ENCODE assay signal across 21 cellular contexts in the genomic region with DNA sequence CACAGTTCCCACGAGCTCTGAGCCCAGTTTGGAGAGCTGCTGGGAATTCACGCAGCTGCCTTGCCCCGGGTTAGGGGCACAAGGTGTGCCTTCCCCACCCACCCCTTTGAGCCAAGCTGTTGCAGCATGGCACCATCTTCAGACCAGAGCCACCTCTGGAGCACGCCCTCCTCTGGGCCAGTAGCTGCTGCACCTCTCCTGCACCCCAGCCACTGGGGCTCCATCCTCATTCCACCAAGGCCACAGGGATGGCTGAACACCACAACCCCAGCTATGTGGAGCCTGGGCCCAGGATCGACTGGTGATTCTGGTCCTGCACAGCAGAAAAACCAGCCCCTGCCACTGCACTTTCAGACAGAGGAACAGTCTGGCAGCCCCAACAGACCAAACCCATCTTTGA. TPM values are rescaled to one million over a fixed set of nuclear protein-coding genes. Genes with fewer than 3 reads are reported as not detected.
A peak's percentile ranks its signal among the peaks of the same experiment; 100 is the strongest.
DNase-seq lines count a peak whose midpoint lies in the region; ATAC-seq, FAIRE-seq and TF ChIP-seq lines count a peak whose summit lies in the region.
"Had no signal": no experiment of that assay in that cellular context is flagged by ENCODE, and none has a peak within 500 bp of the region (broad histone marks: within the 10 kb centered on the region; RNA-seq: fewer than 3 reads in every experiment).

No MANE protein-coding gene starts in this region.

- H4K20me1 ChIP-seq in IMR-90 (ENCODE audit: insufficient read depth, low read length) (no peaks in the 10 kb centered on the region), MM.1S (ENCODE audit: insufficient read depth, low read length) (no peaks in the 10 kb centered on the region)

- intact Hi-C loops in IMR-90 (cut with micrococcal nuclease) (no loop called here), posterior vena cava (cut with DNase I) (no loop called here)

- WGBS in A549 (ENCODE audit: missing lambda C conversion rate) = 91% methylated on average over 5 of the region's 5 CpGs
- 81% methylated on average over 2 of the region's 5 CpGs; no CpG with 5 or more reads in 1 of the 2 experiments for WGBS in IMR-90 (ENCODE audit: extremely low coverage in 2 of 2, insufficient read length in 1 of 2), 2 experiments

- TF ChIP-seq EP300 in A549 (IDR thresholded peaks at IDR 0.05) = no peak

- H2AK5ac ChIP-seq in IMR-90 (ENCODE audit: low read depth, low read length) = no peak overlapping the region

- no peaks in the 10 kb centered on the region for H3K9me3 ChIP-seq in A549
- H3K9me3 ChIP-seq in IMR-90 (ENCODE audit: control insufficient read depth, insufficient read depth, low read length) = no peaks in the 10 kb centered on the region
- no peaks in the 10 kb centered on the region for H3K9me3 ChIP-seq in MM.1S (replicated peaks; ENCODE audit: insufficient read depth, low read length)
- H3K9me3 ChIP-seq: BLaER1 treated with 17β-estradiol and CSF1 and Interleukin-3, amounts not matched to agents 10 nM and 100 nM; Caco-2 had no signal

- in situ Hi-C loops in IMR-90 (cut with MboI; ENCODE audit: low sequenced_read_pairs) = no loop called here

- TF ChIP-seq CTCF in A549 (IDR thresholded peaks at IDR 0.05) = no peak
- TF ChIP-seq CTCF in IMR-90 (conservative IDR thresholded peaks at IDR 0.05; ENCODE audit: low read depth, low read length) = no peak
- TF ChIP-seq CTCF in coronary artery (IDR thresholded peaks at IDR 0.05) = no peak
- no peak for TF ChIP-seq CTCF in MM.1S (IDR thresholded peaks at IDR 0.05; ENCODE audit: low read length)

- H2AFZ ChIP-seq in IMR-90 (replicated peaks; ENCODE audit: low read length, poor library complexity) = no peak overlapping the region
- H2AFZ ChIP-seq in MM.1S (ENCODE audit: low read length) = no peak overlapping the region

- no peaks in the 10 kb centered on the region for H3K4me1 ChIP-seq in A549
- no peaks in the 10 kb centered on the region for H3K4me1 ChIP-seq in IMR-90 (ENCODE audit: control insufficient read depth, insufficient read depth, low read length)
- H3K4me1 ChIP-seq in MM.1S (ENCODE audit: low read length) = no peaks in the 10 kb centered on the region
- H3K4me1 ChIP-seq: Caco-2 had no signal

- dilution Hi-C loops in IMR-90 (cut with HindIII; ENCODE audit: low sequenced_read_pairs, unreplicated experiment) = no loop called here

- no peaks in the 10 kb centered on the region; the same call in 1 of the 2 replicates for H3K9me1 ChIP-seq in IMR-90 (ENCODE audit: insufficient read depth, low read length)

- H3K56ac ChIP-seq in IMR-90 (ENCODE audit: extremely low read depth, insufficient read depth, low read length) = no peak overlapping the region

- peak overlapping the region; percentile 61 for H2AK9ac ChIP-seq in IMR-90 (replicated peaks; ENCODE audit: low read depth, low read length, poor library complexity)

- H3K36me3 ChIP-seq in IMR-90 (ENCODE audit: control insufficient read depth, insufficient read depth, low read length) = peaks cover 34% of the 10 kb centered on the region
- H3K36me3 ChIP-seq in MM.1S (replicated peaks; ENCODE audit: insufficient read depth, low read length) = no peaks in the 10 kb centered on the region; the same call in none of the 2 replicates

- no peak overlapping the region for H2BK5ac ChIP-seq in IMR-90 (ENCODE audit: low read depth, low read length, poor library complexity, severe bottlenecking)

- no peaks in the 10 kb centered on the region for H3K27me3 ChIP-seq in IMR-90 (ENCODE audit: control insufficient read depth, insufficient read depth, low read length)
- H3K27me3 ChIP-seq in MM.1S (replicated peaks; ENCODE audit: insufficient read depth, low read length) = no peaks in the 10 kb centered on the region
- H3K27me3 ChIP-seq: BLaER1 treated with 17β-estradiol and CSF1 and Interleukin-3, amounts not matched to agents 10 nM and 100 nM had no signal

- no peak overlapping the region for H2BK20ac ChIP-seq in IMR-90 (ENCODE audit: low read depth, low read length)

- H3K9me2 ChIP-seq in MM.1S (replicated peaks; ENCODE audit: insufficient read depth, low read length) = no peaks in the 10 kb centered on the region

- no peak overlapping the region for H3K14ac ChIP-seq in IMR-90 (replicated peaks; ENCODE audit: low read depth, low read length)

- no peak overlapping the region for H3K23ac ChIP-seq in IMR-90 (ENCODE audit: low read depth, low read length)

- H3K27ac ChIP-seq in A549 (no peak overlapping the region), IMR-90 (ENCODE audit: insufficient read depth, low read length) (no peak overlapping the region), coronary artery (no peak overlapping the region), MM.1S (ENCODE audit: low read length) (no peak overlapping the region)
- H3K27ac ChIP-seq: BLaER1 treated with 17β-estradiol and CSF1 and Interleukin-3, amounts not matched to agents 10 nM and 100 nM; C4-2B had no signal

- H4K91ac ChIP-seq in IMR-90 (ENCODE audit: insufficient read depth, low read depth, low read length) = no peak overlapping the region

- no peak overlapping the region for H4K8ac ChIP-seq in IMR-90 (ENCODE audit: low read depth in 2 of 2, low read length in 2 of 2)

- H3F3A ChIP-seq in MM.1S (ENCODE audit: insufficient read depth, low read length) = no peaks in the 10 kb centered on the region

- POLR2A ChIA-PET in A549 (lab: Yijun Ruan, JAX) (no interaction called here), IMR-90 (lab: Charles Lee; ENCODE audit: unreplicated experiment) (no interaction called here)

- H3K79me1 ChIP-seq in IMR-90 (ENCODE audit: low read depth in 1 of 2, low read length in 2 of 2) = peaks cover 0 to 5% of the 10 kb centered on the region in 2 experiments; a peak in 1 of 4 replicates

- H3K4ac ChIP-seq in IMR-90 (ENCODE audit: low read depth, low read length) = no peak overlapping the region

- H4K5ac ChIP-seq in IMR-90 (ENCODE audit: low read depth, low read length) = no peak overlapping the region

- DNase-seq in A549 (ENCODE audit: low read depth in 1 of 2, low spot score in 1 of 2) (no peak), IMR-90 (no peak), coronary artery (ENCODE audit: low spot score) (peak; percentile 46), posterior vena cava (ENCODE audit: low spot score) (no peak), amygdala (lab: John Stamatoyannopoulos, UW) (no peak), MM.1S (no peak)
- DNase-seq: 8988T; AML-193; Caco-2; Calu3; CD4-positive, alpha-beta T cell; CD8-positive, alpha-beta T cell; DMS79 treated with DMSO at 0.1 percent for 48 hours; GF-D8 had no signal

- H3K9ac ChIP-seq in IMR-90 (ENCODE audit: low read depth, low read length) = no peak overlapping the region
- no peak overlapping the region for H3K9ac ChIP-seq in MM.1S (ENCODE audit: low read length)
- H3K9ac ChIP-seq: BLaER1 treated with 17β-estradiol and CSF1 and Interleukin-3, amounts not matched to agents 10 nM and 100 nM had no signal

- H2BK15ac ChIP-seq in IMR-90 (ENCODE audit: low read depth, low read length) = no peak overlapping the region

- CTCF ChIA-PET in A549 (lab: Yijun Ruan, JAX) (interaction anchor here (1.5 to 1.8 kb wide), 2 partner anchors 9 to 22 kb away, joined by 3 to 4 read pairs; no protein-coding TSS in a partner anchor), IMR-90 (lab: Yijun Ruan, JAX) (no interaction called here)

- no peak overlapping the region for H3K4me2 ChIP-seq in A549
- H3K4me2 ChIP-seq in IMR-90 (ENCODE audit: low read depth, low read length) = no peak overlapping the region
- no peak overlapping the region for H3K4me2 ChIP-seq in MM.1S (ENCODE audit: low read depth, low read length)
- H3K4me2 ChIP-seq: BLaER1 treated with 17β-estradiol and CSF1 and Interleukin-3, amounts not matched to agents 10 nM and 100 nM had no signal

- H3K4me3 ChIP-seq in A549 (no peak overlapping the region), IMR-90 (ENCODE audit: insufficient read depth, low read depth, low read length) (no peak overlapping the region), coronary artery (no peak overlapping the region), MM.1S (ENCODE audit: low read length) (no peak overlapping the region)
- H3K4me3 ChIP-seq: BLaER1 treated with 17β-estradiol and CSF1 and Interleukin-3, amounts not matched to agents 10 nM and 100 nM had no signal

- no peak for FAIRE-seq in A549 (lab: Jason Lieb, UNC)
- FAIRE-seq: A204.1, D721Med, G401.6, GM12891, GM19239 had no signal

- no peaks in the 10 kb centered on the region for H3K79me2 ChIP-seq in MM.1S (ENCODE audit: low read length)

- no peak overlapping the region for H3K18ac ChIP-seq in IMR-90 (ENCODE audit: low read depth, low read length)

- H2BK120ac ChIP-seq in IMR-90 (ENCODE audit: low read depth, low read length) = no peak overlapping the region

- no TSS peak for BruUV-seq in IMR-90 (replicated peaks; lab: Mats Ljungman, UMichigan)

- no peak for TF ChIP-seq POLR2A in A549 (IDR thresholded peaks at IDR 0.05; ENCODE audit: low read length)
- TF ChIP-seq POLR2A in IMR-90 (IDR thresholded peaks at IDR 0.05; ENCODE audit: low read depth, low read length) = no peak

- TF ChIP-seq RAD21 in A549 (conservative IDR thresholded peaks at IDR 0.05 in 1 of 2, IDR thresholded peaks at IDR 0.05 in 1 of 2) (no peak), IMR-90 (IDR thresholded peaks at IDR 0.05; ENCODE audit: low read length) (no peak)

- ATAC-seq in A549 (peak; percentile 41 to 59; a peak in 4 of 6 replicates), IMR-90 (ENCODE audit: low read depth) (no peak)
- ATAC-seq: CD8-positive, alpha-beta T cell had no signal

TF ChIP-seq in IMR-90, 13 proteins besides CTCF, POLR2A, EP300 and RAD21 (continues in another document):
- no peak for TF ChIP-seq RFX5 (IDR thresholded peaks at IDR 0.05; ENCODE audit: low read depth, low read length)

RNA-seq across cellular contexts. Expression of a gene that starts 25.7 kb away (rescaled TPM):
- polyA plus RNA-seq in A549 (2011; rRNA removed) = 35.5 and 41.0 TPM in 2 replicates
- 13.7 and 14.6 TPM in 2 replicates for polyA plus RNA-seq in A549 (2012; cell fraction: cytosol; rRNA removed)
- polyA plus RNA-seq in A549 (2012; cell fraction: nucleus; rRNA removed) = 15.4 and 21.0 TPM in 2 replicates
- 26.3 to 31.5 TPM (median 31.1 TPM) in 3 replicates for polyA plus RNA-seq in A549 (2017; fragmentation: RNase III; extraction: RNeasy Plus Mini Kit Qiagen cat#74134 plus additional on column Dnase treatment)
- polyA minus RNA-seq in A549 (2011; rRNA and poly(A)+ RNA removed) = 23.1 and 23.8 TPM in 2 replicates
- 19.4 and 20.0 TPM in 2 replicates for total RNA-seq in IMR-90 (2012; rRNA removed)
- polyA plus RNA-seq in IMR-90 (2012; rRNA removed) = 11.2 and 13.0 TPM in 2 replicates
- 2.8 and 4.4 TPM in 2 replicates for polyA plus RNA-seq in IMR-90 (2012; cell fraction: cytosol; rRNA removed)
- 6.0 and 20.8 TPM in 2 replicates for polyA plus RNA-seq in IMR-90 (2012; cell fraction: nucleus; rRNA removed; ENCODE audit: low replicate concordance)
- 10 to 100 TPM; 13.6 to 16.6 TPM for total RNA-seq in posterior vena cava

RNA-seq across cellular contexts. Expression of a gene that starts 33.5 kb away (rescaled TPM):
- 68.2 and 83.3 TPM in 2 replicates for polyA plus RNA-seq in A549 (2011; rRNA removed)
- 60.4 TPM in 2 replicates for polyA plus RNA-seq in A549 (2012; cell fraction: cytosol; rRNA removed)
- 124 and 168 TPM in 2 replicates for polyA plus RNA-seq in A549 (2012; cell fraction: nucleus; rRNA removed)
- 69.4 to 71.2 TPM (median 70.8 TPM) in 3 replicates for polyA plus RNA-seq in A549 (2017; fragmentation: RNase III; extraction: RNeasy Plus Mini Kit Qiagen cat#74134 plus additional on column Dnase treatment)
- 112 and 132 TPM in 2 replicates for polyA minus RNA-seq in A549 (2011; rRNA and poly(A)+ RNA removed)
- total RNA-seq in IMR-90 (2012; rRNA removed) = 144 and 163 TPM in 2 replicates
- polyA plus RNA-seq in IMR-90 (2012; rRNA removed) = 51.4 and 58.4 TPM in 2 replicates
- 57.6 and 73.1 TPM in 2 replicates for polyA plus RNA-seq in IMR-90 (2012; cell fraction: cytosol; rRNA removed)
- polyA plus RNA-seq in IMR-90 (2012; cell fraction: nucleus; rRNA removed; ENCODE audit: low replicate concordance) = 66.3 and 101 TPM in 2 replicates
- total RNA-seq in posterior vena cava = 100 to 1,000 TPM; 116 to 119 TPM
